ENCODE assay signal across 19 cellular contexts in the genomic region with DNA sequence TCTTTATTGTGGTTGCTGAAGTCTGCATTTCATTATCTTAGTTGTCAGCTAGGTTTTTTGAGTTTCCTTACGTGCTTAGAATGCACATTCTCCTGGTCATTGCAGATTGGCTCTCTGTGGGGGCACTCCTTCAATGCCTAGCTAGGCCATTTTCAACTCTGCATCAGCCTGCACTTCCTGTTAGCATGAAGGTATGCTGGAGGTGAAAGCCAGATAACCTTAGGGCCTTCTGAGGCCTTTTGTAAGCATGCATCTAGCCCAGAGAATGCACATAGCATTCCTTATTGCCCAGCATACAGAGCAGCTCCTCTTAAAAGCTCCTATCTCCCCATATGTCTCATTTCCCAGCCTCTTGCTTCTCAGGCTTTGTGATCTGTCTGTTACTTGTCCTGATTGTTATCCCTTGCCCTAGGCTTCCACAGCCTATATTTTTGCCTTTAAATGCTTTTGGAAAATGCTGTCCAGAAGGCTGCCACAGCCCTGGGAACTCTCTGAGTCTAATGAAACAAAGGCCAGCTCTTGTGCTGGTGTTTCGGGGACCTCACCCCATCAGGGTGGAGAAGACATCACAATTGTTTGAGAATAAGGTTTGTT.
"Had no signal": no experiment of that assay in that cellular context is flagged by ENCODE, and none has a peak within 500 bp of the region (broad histone marks: within the 10 kb centered on the region; RNA-seq: fewer than 3 reads in every experiment).

No MANE protein-coding gene starts in this region.

- FAIRE-seq: colon, frontal cortex had no signal

- H3K9me3 ChIP-seq: body of pancreas, thoracic aorta, upper lobe of right lung had no signal

- H3K4me1 ChIP-seq: body of pancreas, upper lobe of right lung had no signal

- DNase-seq: activated CD4-positive, alpha-beta memory T cell treated with anti-CD3 and anti-CD28 coated beads, Interleukin-2, amount 10 ng/mL, durations not matched to agents 7 days and 5 days; activated CD4-positive, alpha-beta T cell treated with anti-CD3 and anti-CD28 coated beads for 48 hours; activated CD4-positive, CD25-positive, alpha-beta regulatory T cell; activated CD8-positive, alpha-beta memory T cell treated with anti-CD3 and anti-CD28 coated beads, Interleukin-2, amount 10 ng/mL, durations not matched to agents 7 days and 5 days; activated naive CD4-positive, alpha-beta T cell; activated naive CD8-positive, alpha-beta T cell treated with anti-CD3 and anti-CD28 coated beads for 36 hours; amygdala; body of pancreas; dorsolateral prefrontal cortex; hypothalamus; kidney glomerular epithelial cell; left ventricle myocardium superior; naive thymus-derived CD4-positive, alpha-beta T cell; stimulated activated naive B cell treated with anti-CD40 and anti-IgM and Interleukin-4, amounts not matched to agents 10 μg/mL and 1 μg/mL and 100 μg/mL, for 72 hours; T-helper 9 cell; upper lobe of right lung had no signal

- H3K4me3 ChIP-seq: body of pancreas, dorsolateral prefrontal cortex, thoracic aorta, upper lobe of right lung had no signal

- ATAC-seq: activated CD8-positive, alpha-beta memory T cell treated with anti-CD3 and anti-CD28 coated beads, Interleukin-2, amount 10 ng/mL, durations not matched to agents 7 days and 5 days; body of pancreas; left ventricle myocardium superior; naive thymus-derived CD4-positive, alpha-beta T cell; stimulated activated naive B cell treated with anti-CD40 and anti-IgM and Interleukin-4, amounts not matched to agents 10 μg/mL and 1 μg/mL and 100 μg/mL, for 72 hours; upper lobe of right lung had no signal

- H3K27ac ChIP-seq: body of pancreas, dorsolateral prefrontal cortex, thoracic aorta, upper lobe of right lung had no signal

- H3K36me3 ChIP-seq: thoracic aorta, upper lobe of right lung had no signal

- H3K27me3 ChIP-seq: body of pancreas, upper lobe of right lung had no signal
